9 cellular contexts compared by ENCODE assay signal in genomic region chr10:74011762-74012161, GRCh38. TPM values are rescaled to one million over a fixed set of nuclear protein-coding genes. Genes with fewer than 3 reads are reported as not detected.
DNase-seq lines count a peak whose midpoint lies in the region; ATAC-seq, FAIRE-seq and TF ChIP-seq lines count a peak whose summit lies in the region.
"Had no signal": no experiment of that assay in that cellular context is flagged by ENCODE, and none has a peak within 500 bp of the region (broad histone marks: within the 10 kb centered on the region; RNA-seq: fewer than 3 reads in every experiment).

No MANE protein-coding gene starts in this region.

- no peak for TF ChIP-seq CTCF in HepG2 (CRISPR knock-in tag; IDR thresholded peaks at IDR 0.05)
- TF ChIP-seq CTCF in right lobe of liver (IDR thresholded peaks at IDR 0.05), result no peak
- no peak for TF ChIP-seq CTCF in left lung (IDR thresholded peaks at IDR 0.05)

- BruUV-seq in HepG2 (replicated peaks; lab: Mats Ljungman, UMichigan), result no TSS peak

- H3K36me3 ChIP-seq in HepG2 (replicated peaks in 1 of 2; ENCODE audit: control insufficient read depth in 1 of 2, insufficient read depth in 2 of 2, low read length in 2 of 2) (no peaks in the 10 kb centered on the region), right lobe of liver (no peaks in the 10 kb centered on the region), left lung (no peaks in the 10 kb centered on the region), aorta (ENCODE audit: control insufficient read depth in 1 of 2, insufficient read depth in 2 of 2, low read length in 1 of 2) (peaks cover 0 to 2% of the 10 kb centered on the region in 2 donors)

- TF ChIP-seq RAD21 in HepG2 (CRISPR knock-in tag; IDR thresholded peaks at IDR 0.05), result no peak

- in situ Hi-C loops in HepG2 (cut with HindIII; ENCODE audit: extremely low pct_ligation_motif_present, low pct_unique_long_range_greater_than_20kb), result no loop called here

- no peaks in the 10 kb centered on the region for H3K9me3 Mint-ChIP-seq in activated naive CD4-positive, alpha-beta T cell treated with anti-CD3 and anti-CD28 coated beads, Interleukin-2, amount 50 U/mL, for 72 hours
- H3K9me3 Mint-ChIP-seq: activated naive CD4-positive, alpha-beta T cell treated with anti-CD3 and anti-CD28 coated beads for 36 hours had no signal

- no peak overlapping the region for H3K27ac Mint-ChIP-seq in activated naive CD4-positive, alpha-beta T cell treated with anti-CD3 and anti-CD28 coated beads, Interleukin-2, amount 50 U/mL, for 72 hours
- H3K27ac Mint-ChIP-seq: activated naive CD4-positive, alpha-beta T cell treated with anti-CD3 and anti-CD28 coated beads for 36 hours had no signal

- H3K4me1 ChIP-seq in HepG2 (ENCODE audit: insufficient read depth, low read length) (peaks cover 7% of the 10 kb centered on the region; the same call in 1 of the 2 replicates), right lobe of liver (peaks cover 0 to 11% (median 2%) of the 10 kb centered on the region in 4 donors), left lung (peaks cover 25 to 74% of the 10 kb centered on the region in 2 donors), aorta (ENCODE audit: control insufficient read depth in 1 of 2, insufficient read depth in 2 of 2, low read length in 2 of 2) (peaks cover 3 to 5% of the 10 kb centered on the region in 2 donors)

- H3K27ac ChIP-seq in HepG2 (ENCODE audit: extremely low read length, insufficient read depth, low read length) (no peak overlapping the region), right lobe of liver (no peak overlapping the region), left lung (peak overlapping the region; percentile 58 to 65), aorta (ENCODE audit: low read depth in 1 of 2, low read length in 2 of 2) (no peak overlapping the region)

- no peak for FAIRE-seq in HepG2 (lab: Jason Lieb, UNC)

- H3K9me3 ChIP-seq in HepG2 (ENCODE audit: low read length), result no peaks in the 10 kb centered on the region
- no peaks in the 10 kb centered on the region for H3K9me3 ChIP-seq in right lobe of liver
- H3K9me3 ChIP-seq in left lung, result no peaks in the 10 kb centered on the region
- no peaks in the 10 kb centered on the region for H3K9me3 ChIP-seq in aorta (ENCODE audit: control insufficient read depth, low read length)

- CTCF ChIA-PET in HepG2 (lab: Yijun Ruan, JAX; ENCODE audit: low intra/inter-chr PET ratio, low total read pairs), result no interaction called here

- TF ChIP-seq EP300 in HepG2 (IDR thresholded peaks at IDR 0.05; ENCODE audit: low read depth in 2 of 2, low read length in 2 of 2) (no peak), HepG2 (CRISPR knock-in tag; IDR thresholded peaks at IDR 0.05; ENCODE audit: borderline replicate concordance) (no peak)

- intact Hi-C loops in HepG2 (cut with micrococcal nuclease; ENCODE audit: unreplicated experiment), result no loop called here
- intact Hi-C loops in right lobe of liver (cut with DNase I), result no loop called here
- intact Hi-C loops in left lung (cut with DNase I), result no loop called here
- intact Hi-C loops in aorta (cut with DNase I), result loop anchor here in 1 of 2 donors (5.0 kb wide), 1 partner anchor 71 kb away; no protein-coding TSS in a partner anchor

- no peak overlapping the region for H3K4me2 ChIP-seq in HepG2 (ENCODE audit: low read depth, low read length)

- H4K20me1 ChIP-seq in HepG2 (ENCODE audit: insufficient read depth, low read length), result no peaks in the 10 kb centered on the region

- WGBS in HepG2 (ENCODE audit: low lambda C conversion rate), result 96% methylated on average over 1 of the region's 1 CpG
- 64% methylated on average over 1 of the region's 1 CpG for WGBS in right lobe of liver (ENCODE audit: insufficient coverage, low coverage, low lambda C conversion rate, missing lambda C conversion rate)
- WGBS in aorta, 2 donors, result 0 to 4% methylated on average over 1 of the region's 1 CpG

- H3K4me3 ChIP-seq in HepG2 (replicated peaks in 1 of 3; ENCODE audit: insufficient read depth in 1 of 3, low read depth in 2 of 3, low read length in 3 of 3), result no peak overlapping the region
- H3K4me3 ChIP-seq in right lobe of liver, result no peak overlapping the region
- no peak overlapping the region for H3K4me3 ChIP-seq in left lung
- H3K4me3 ChIP-seq in aorta (ENCODE audit: low read length in 2 of 2), result peak overlapping the region in 1 of 2 donors; percentile 18

- POLR2A ChIA-PET in HepG2 (lab: Yijun Ruan, JAX), result no interaction called here

- H2AFZ ChIP-seq in HepG2 (ENCODE audit: low read length), result no peak overlapping the region

- TF ChIP-seq POLR2A in HepG2 (IDR thresholded peaks at IDR 0.05; ENCODE audit: insufficient read depth in 1 of 2, low read depth in 2 of 2, low read length in 2 of 2) (no peak), right lobe of liver (IDR thresholded peaks at IDR 0.05) (no peak)

- ATAC-seq in HepG2, result no peak
- ATAC-seq in right lobe of liver, result no peak
- peak; percentile 67 for ATAC-seq in left lung
- ATAC-seq in aorta (ENCODE audit: low FRiP score), result peak; percentile 62
- no peak for ATAC-seq in activated naive CD4-positive, alpha-beta T cell treated with anti-CD3 and anti-CD28 coated beads, Interleukin-2, amount 50 U/mL, for 72 hours

- H3K79me2 ChIP-seq in HepG2 (ENCODE audit: insufficient read depth, low read length), result peaks cover 11% of the 10 kb centered on the region

- H3K9ac ChIP-seq in HepG2 (ENCODE audit: insufficient read depth, low read depth, low read length), result no peak overlapping the region

- DNase-seq in HepG2 (ENCODE audit: low spot score), result no peak
- no peak for DNase-seq in right lobe of liver
- DNase-seq in astrocyte of the hippocampus (ENCODE audit: low read depth, low spot score), result peak; percentile 94
- DNase-seq in left lung, result no peak
- DNase-seq in aorta, result no peak
- no peak for DNase-seq in activated naive CD4-positive, alpha-beta T cell treated with anti-CD3 and anti-CD28 coated beads, Interleukin-2, amount 50 U/mL, for 72 hours (ENCODE audit: low spot score in 2 of 2)
- no peak for DNase-seq in occipital lobe (lab: John Stamatoyannopoulos, UW)
- no peak for DNase-seq in NCI-H82 (lab: John Stamatoyannopoulos, UW)
- DNase-seq: activated naive CD4-positive, alpha-beta T cell treated with anti-CD3 and anti-CD28 coated beads for 36 hours had no signal

- H3K27me3 ChIP-seq in HepG2 (ENCODE audit: control insufficient read depth in 1 of 2, insufficient read depth in 2 of 2, low read length in 2 of 2), result no peaks in the 10 kb centered on the region
- no peaks in the 10 kb centered on the region for H3K27me3 ChIP-seq in right lobe of liver
- H3K27me3 ChIP-seq in left lung, result no peaks in the 10 kb centered on the region
- no peaks in the 10 kb centered on the region for H3K27me3 ChIP-seq in aorta (ENCODE audit: control insufficient read depth in 1 of 2, insufficient read depth in 2 of 2, low read length in 1 of 2)

- no peaks in the 10 kb centered on the region for H3K36me3 Mint-ChIP-seq in activated naive CD4-positive, alpha-beta T cell treated with anti-CD3 and anti-CD28 coated beads, Interleukin-2, amount 50 U/mL, for 72 hours

TF ChIP-seq in HepG2, 621 proteins besides CTCF, POLR2A, EP300 and RAD21:
- TF ChIP-seq ZNF282 (IDR thresholded peaks at IDR 0.05; ENCODE audit: partially characterized antibody) (no peak), POLR2AphosphoS2 (IDR thresholded peaks at IDR 0.05; ENCODE audit: low read depth, low read length) (peak; percentile 25; the same call in 1 of the 2 replicates)

RNA-seq across cellular contexts. Expression of gene VCL, which starts 13.8 kb away (rescaled TPM):
- total RNA-seq in HepG2 (2016; rRNA removed; fragmentation: Illumina TruSeq; extraction: Trizol) (23.7 and 26.9 TPM in 2 replicates), right lobe of liver (10 to 100 TPM; 13.2 to 58.9 (median 27.5) TPM), left lung (100 to 1,000 TPM; 179 to 195 TPM), aorta (100 to 1,000 TPM; 312 to 499 TPM), occipital lobe (17.8 TPM)
- total RNA-seq in HepG2 (2016; cell fraction: cytosol; rRNA removed; fragmentation: Illumina TruSeq; extraction: Trizol; ENCODE audit: low read depth), result 1.3 and 2.3 TPM in 2 replicates
- total RNA-seq in HepG2 (2016; cell fraction: insoluble cytoplasmic fraction; rRNA removed; fragmentation: Illumina TruSeq; extraction: Trizol), result 20.6 and 25.2 TPM in 2 replicates
- 4.6 and 6.2 TPM in 2 replicates for total RNA-seq in HepG2 (2016; cell fraction: membrane; rRNA removed; fragmentation: Illumina TruSeq; extraction: Trizol)
- total RNA-seq in HepG2 (2016; cell fraction: nucleus; rRNA removed; fragmentation: Illumina TruSeq; extraction: Trizol), result 28.7 and 35.3 TPM in 2 replicates
- polyA plus RNA-seq in HepG2 (2011; rRNA removed) (15.9 and 17.3 TPM in 2 replicates), aorta (100 to 1,000 TPM in 1 of 2 donors, 10 to 100 TPM in 1; 31.6 to 147 TPM)
- 7.7 and 9.9 TPM in 2 replicates for polyA plus RNA-seq in HepG2 (2011; cell fraction: cytosol; rRNA removed)
- polyA plus RNA-seq in HepG2 (2011; cell fraction: nucleus; rRNA removed), result 14.7 and 14.8 TPM in 2 replicates
- 10.9 and 12.0 TPM in 2 replicates for polyA plus RNA-seq in HepG2 (2012)
- 0.78 and 0.81 TPM in 2 replicates for polyA plus RNA-seq in HepG2 (2016; cell fraction: cytosol; fragmentation: Illumina TruSeq; extraction: Trizol; ENCODE audit: low read depth)
- 12.1 and 14.0 TPM in 2 replicates for polyA plus RNA-seq in HepG2 (2016; cell fraction: insoluble cytoplasmic fraction; fragmentation: Illumina TruSeq; extraction: Trizol; ENCODE audit: low read depth)
- 1.8 and 2.1 TPM in 2 replicates for polyA plus RNA-seq in HepG2 (2016; cell fraction: membrane; fragmentation: Illumina TruSeq; extraction: Trizol; ENCODE audit: low read depth)
- 22.1 and 22.9 TPM in 2 replicates for polyA plus RNA-seq in HepG2 (2016; cell fraction: nucleus; fragmentation: Illumina TruSeq; extraction: Trizol; ENCODE audit: insufficient read depth, low read depth)
- 29.5 and 80.4 TPM in 2 replicates for polyA minus RNA-seq in HepG2 (2011; rRNA and poly(A)+ RNA removed; ENCODE audit: low replicate concordance)
- polyA minus RNA-seq in HepG2 (2011; cell fraction: cytosol; rRNA and poly(A)+ RNA removed), result 14.3 and 18.8 TPM in 2 replicates
- polyA minus RNA-seq in HepG2 (2011; cell fraction: nucleus; rRNA and poly(A)+ RNA removed), result 39.1 and 52.5 TPM in 2 replicates
- 10 to 100 TPM in 1 of 2 donors, 1 to 10 TPM in 1; 9.7 to 15.6 TPM for total RNA-seq in activated naive CD4-positive, alpha-beta T cell treated with anti-CD3 and anti-CD28 coated beads, Interleukin-2, amount 50 U/mL, for 72 hours

Comparison
In these comparisons a context has a peak if more than half of its experiments do, and no peak if none do; other contexts are left out.
1. ATAC-seq: peak in left lung (single experiment) and aorta (single experiment); none in HepG2 (single experiment), right lobe of liver (0 of 4) and activated naive CD4-positive, alpha-beta T cell treated with anti-CD3 and anti-CD28 coated beads, Interleukin-2, amount 50 U/mL, for 72 hours (0 of 2).
2. H3K27ac ChIP-seq: peak in left lung (2 of 2); none in HepG2 (single experiment), right lobe of liver (0 of 3) and aorta (0 of 2).